ENCODE assay signal across 18 cellular contexts in genomic region chr2:169868951-169869350, GRCh38. TPM values are rescaled to one million over a fixed set of nuclear protein-coding genes. Genes with fewer than 3 reads are reported as not detected.
DNase-seq lines count a peak whose midpoint lies in the region; ATAC-seq, FAIRE-seq and TF ChIP-seq lines count a peak whose summit lies in the region.
"Had no signal": no experiment of that assay in that cellular context is flagged by ENCODE, and none has a peak within 500 bp of the region (broad histone marks: within the 10 kb centered on the region; RNA-seq: fewer than 3 reads in every experiment).

No MANE protein-coding gene starts in this region.

- no peak for TF ChIP-seq POLR2A in K562 (conservative IDR thresholded peaks at IDR 0.05)

- ATAC-seq in GM23338, result no peak
- ATAC-seq in K562, result peak; percentile 66
- ATAC-seq in stimulated activated naive B cell treated with anti-CD40 and anti-IgM and Interleukin-4, amounts not matched to agents 10 μg/mL and 1 μg/mL and 100 μg/mL, for 72 hours (replicated peaks), result no peak
- ATAC-seq in GM21723 (IDR thresholded peaks at IDR 0.05; ENCODE audit: unreplicated experiment), result no peak
- ATAC-seq: A549 had no signal

- intact Hi-C loops in K562 (cut with micrococcal nuclease), result loop anchor here (2.0 kb wide), 1 partner anchor 44 kb away; the partner anchor contains the start of gene METTL5

- CTCF ChIA-PET in K562 (lab: Yijun Ruan, JAX; ENCODE audit: low intra/inter-chr PET ratio), result interaction anchor here (0.6 kb wide), 1 partner anchor 1725 kb away, joined by 4 read pairs; no protein-coding TSS in a partner anchor

- peaks cover 8% of the 10 kb centered on the region for H3K27me3 Mint-ChIP-seq in GM23338 (ENCODE audit: insufficient read depth, low read depth, poor library complexity)
- H3K27me3 Mint-ChIP-seq in stimulated activated naive B cell treated with anti-CD40 and anti-IgM and Interleukin-4, amounts not matched to agents 10 μg/mL and 1 μg/mL and 100 μg/mL, for 72 hours, result no peaks in the 10 kb centered on the region
- no peaks in the 10 kb centered on the region for H3K27me3 Mint-ChIP-seq in T-helper 2 cell treated with Interferon-gamma antibody and Interleukin-4, amounts not matched to agents 5 μg/mL and 100 μg/mL, for 36 hours (ENCODE audit: low read depth)
- H3K27me3 Mint-ChIP-seq: CD4-positive, alpha-beta T cell had no signal

- FAIRE-seq in K562 (lab: Jason Lieb, UNC), result peak; percentile 65
- FAIRE-seq: A549, D721Med had no signal

- BruUV-seq in K562 (replicated peaks; lab: Mats Ljungman, UMichigan), result no TSS peak

- under 1% methylated on average over 7 of the region's 7 CpGs for WGBS in K562 (ENCODE audit: insufficient coverage, low coverage, missing lambda C conversion rate)

- H3K36me3 Mint-ChIP-seq in GM23338 (ENCODE audit: low read depth), result peaks cover 3% of the 10 kb centered on the region; the same call in 1 of the 3 replicates
- peaks cover 0 to 7% of the 10 kb centered on the region in 2 donors for H3K36me3 Mint-ChIP-seq in stimulated activated naive B cell treated with anti-CD40 and anti-IgM and Interleukin-4, amounts not matched to agents 10 μg/mL and 1 μg/mL and 100 μg/mL, for 72 hours
- H3K36me3 Mint-ChIP-seq in T-helper 2 cell treated with Interferon-gamma antibody and Interleukin-4, amounts not matched to agents 5 μg/mL and 100 μg/mL, for 36 hours (ENCODE audit: low read depth), result no peaks in the 10 kb centered on the region

- TF ChIP-seq CTCF in GM23338 (conservative IDR thresholded peaks at IDR 0.05; ENCODE audit: low read depth in 2 of 2) (no peak), K562 (IDR thresholded peaks at IDR 0.05 in 2 of 3, conservative IDR thresholded peaks at IDR 0.05 in 1 of 3; ENCODE audit: insufficient read depth in 2 of 3, low read depth in 1 of 3, low read length in 3 of 3) (no peak)

- no peaks in the 10 kb centered on the region; the same call in 1 of the 2 replicates for H4K20me1 ChIP-seq in GM23338 (replicated peaks; ENCODE audit: insufficient read depth)
- no peaks in the 10 kb centered on the region for H4K20me1 ChIP-seq in K562 (replicated peaks; ENCODE audit: control insufficient read depth, insufficient read depth, low read length)

- H3K79me2 ChIP-seq in GM23338 (replicated peaks; ENCODE audit: insufficient read depth) (peaks cover 32% of the 10 kb centered on the region), K562 (ENCODE audit: control insufficient read depth, insufficient read depth, low read length) (peaks cover 72% of the 10 kb centered on the region)

- no peaks in the 10 kb centered on the region for H3K9me1 ChIP-seq in K562 (ENCODE audit: control insufficient read depth, insufficient read depth, low read length)

- H3K4me1 Mint-ChIP-seq in GM23338, result peaks cover 14% of the 10 kb centered on the region
- peaks cover 4 to 8% of the 10 kb centered on the region in 2 donors for H3K4me1 Mint-ChIP-seq in stimulated activated naive B cell treated with anti-CD40 and anti-IgM and Interleukin-4, amounts not matched to agents 10 μg/mL and 1 μg/mL and 100 μg/mL, for 72 hours
- H3K4me1 Mint-ChIP-seq in T-helper 2 cell treated with Interferon-gamma antibody and Interleukin-4, amounts not matched to agents 5 μg/mL and 100 μg/mL, for 36 hours (ENCODE audit: low read depth), result peaks cover 7% of the 10 kb centered on the region

- TF ChIP-seq EP300 in K562 (IDR thresholded peaks at IDR 0.05; ENCODE audit: low read length), result no peak

- DNase-seq in GM23338 (ENCODE audit: low spot score), result no peak
- DNase-seq in OCI-M1 (lab: John Stamatoyannopoulos, UW), result peak; percentile 35
- DNase-seq in K562 (ENCODE audit: extremely low read depth in 1 of 4, low spot score in 3 of 4), result peak in 1 of 4 experiments; percentile 33
- no peak for DNase-seq in stimulated activated naive B cell treated with anti-CD40 and anti-IgM and Interleukin-4, amounts not matched to agents 10 μg/mL and 1 μg/mL and 100 μg/mL, for 72 hours
- DNase-seq in activated CD8-positive, alpha-beta memory T cell treated with anti-CD3 and anti-CD28 coated beads, Interleukin-2, amount 50 U/mL, for 48 hours, result no peak
- DNase-seq in T-helper 2 cell treated with Interferon-gamma antibody and Interleukin-4, amounts not matched to agents 5 μg/mL and 100 μg/mL, for 36 hours (ENCODE audit: low spot score), result no peak
- DNase-seq: AML-193; Caco-2; CD4-positive, alpha-beta T cell; GOT3; H9; IMR-90; KBM-7 had no signal

- peaks cover 19% of the 10 kb centered on the region for H3K4me1 ChIP-seq in GM23338 (ENCODE audit: insufficient read depth)
- H3K4me1 ChIP-seq in K562 (replicated peaks in 1 of 2; ENCODE audit: control insufficient read depth in 2 of 2, insufficient read depth in 2 of 2, low read length in 2 of 2), result peaks cover 3 to 6% of the 10 kb centered on the region in 2 experiments; a peak in 4 of 5 replicates
- H3K4me1 ChIP-seq: A549, Caco-2 had no signal

- H3K9me2 ChIP-seq in GM23338 (ENCODE audit: insufficient read depth), result no peaks in the 10 kb centered on the region

- H3K4me2 ChIP-seq in GM23338 (no peak overlapping the region), K562 (ENCODE audit: insufficient read depth, low read length) (peak overlapping the region; percentile 81)
- H3K4me2 ChIP-seq: A549 had no signal

- H3K27ac Mint-ChIP-seq in GM23338, result peak overlapping the region; percentile 39; the same call in 1 of the 2 replicates
- H3K27ac Mint-ChIP-seq in stimulated activated naive B cell treated with anti-CD40 and anti-IgM and Interleukin-4, amounts not matched to agents 10 μg/mL and 1 μg/mL and 100 μg/mL, for 72 hours, result peak overlapping the region; percentile 37
- no peak overlapping the region for H3K27ac Mint-ChIP-seq in T-helper 2 cell treated with Interferon-gamma antibody and Interleukin-4, amounts not matched to agents 5 μg/mL and 100 μg/mL, for 36 hours
- H3K27ac Mint-ChIP-seq: CD4-positive, alpha-beta T cell had no signal

- no peak for TF ChIP-seq RAD21 in K562 (CRISPR knock-in tag; conservative IDR thresholded peaks at IDR 0.05 in 1 of 2, IDR thresholded peaks at IDR 0.05 in 1 of 2)

- H3K36me3 ChIP-seq in GM23338 (ENCODE audit: insufficient read depth) (no peaks in the 10 kb centered on the region), K562 (ENCODE audit: control insufficient read depth, insufficient read depth, low read length) (peaks cover 3% of the 10 kb centered on the region; the same call in 2 of the 3 replicates)

- H3K27me3 ChIP-seq in GM23338 (ENCODE audit: insufficient read depth), result no peaks in the 10 kb centered on the region
- no peaks in the 10 kb centered on the region for H3K27me3 ChIP-seq in K562 (ENCODE audit: control insufficient read depth in 2 of 2, insufficient read depth in 2 of 2, low read length in 2 of 2)

- in situ Hi-C loops in K562 (cut with MboI), result no loop called here

- H3K9ac ChIP-seq in K562 (ENCODE audit: insufficient read depth in 1 of 2, low read depth in 2 of 2, low read length in 2 of 2), result peak overlapping the region; percentile 36 to 71; a peak in 3 of 4 replicates

- H3F3A ChIP-seq in GM23338 (replicated peaks; ENCODE audit: low read depth), result no peaks in the 10 kb centered on the region

- H2AFZ ChIP-seq in GM23338, result no peak overlapping the region
- H2AFZ ChIP-seq in K562 (ENCODE audit: low read depth, low read length), result peak overlapping the region; percentile 67

- no peak overlapping the region for H3K4me3 Mint-ChIP-seq in GM23338
- H3K4me3 Mint-ChIP-seq in stimulated activated naive B cell treated with anti-CD40 and anti-IgM and Interleukin-4, amounts not matched to agents 10 μg/mL and 1 μg/mL and 100 μg/mL, for 72 hours, result no peak overlapping the region
- H3K4me3 Mint-ChIP-seq in T-helper 2 cell treated with Interferon-gamma antibody and Interleukin-4, amounts not matched to agents 5 μg/mL and 100 μg/mL, for 36 hours, result no peak overlapping the region
- H3K4me3 Mint-ChIP-seq: CD4-positive, alpha-beta T cell; H9 had no signal

- H3K9me3 ChIP-seq in K562 (replicated peaks; ENCODE audit: control insufficient read depth, insufficient read depth, low read depth, low read length), result no peaks in the 10 kb centered on the region
- H3K9me3 ChIP-seq: A549, Caco-2 had no signal

- H3K4me3 ChIP-seq in GM23338 (no peak overlapping the region), K562 (peak overlapping the region; percentile 22; the same call in 1 of the 2 replicates)
- H3K4me3 ChIP-seq: A549 had no signal

- POLR2A ChIA-PET in K562 (lab: Yijun Ruan, JAX), result interaction anchor here (0.6 to 1.5 kb wide), 7 partner anchors 9 to 42 kb away, joined by 3 to 7 read pairs (median 4); partner anchors contain the start of gene UBR3

- no peaks in the 10 kb centered on the region for H3K9me3 Mint-ChIP-seq in GM23338
- H3K9me3 Mint-ChIP-seq in stimulated activated naive B cell treated with anti-CD40 and anti-IgM and Interleukin-4, amounts not matched to agents 10 μg/mL and 1 μg/mL and 100 μg/mL, for 72 hours, result no peaks in the 10 kb centered on the region
- no peaks in the 10 kb centered on the region for H3K9me3 Mint-ChIP-seq in T-helper 2 cell treated with Interferon-gamma antibody and Interleukin-4, amounts not matched to agents 5 μg/mL and 100 μg/mL, for 36 hours
- H3K9me3 Mint-ChIP-seq: CD4-positive, alpha-beta T cell; H9 had no signal

- H3K27ac ChIP-seq in GM23338 (ENCODE audit: low read depth) (no peak overlapping the region), K562 (ENCODE audit: extremely low read depth, low read depth, low read length) (peak overlapping the region; percentile 83)
- H3K27ac ChIP-seq: A549, C4-2B, HL-60 had no signal

RNA-seq across cellular contexts. Expression of gene UBR3, which starts 41.7 kb away (rescaled TPM):
- 28.0 and 30.3 TPM in 2 replicates for total RNA-seq in GM23338 (2014; rRNA removed; shearing (Covaris generic))
- polyA plus RNA-seq in GM23338 (2016; fragmentation: Nextera tagmentation; extraction: Ambion mirVana) (10.7 and 12.4 TPM in 2 replicates), K562 (2011; rRNA removed) (26.8 and 40.4 TPM in 2 replicates), K562 (2014; fragmentation: Illumina TruSeq; extraction: Trizol) (34.4 and 43.1 TPM in 2 replicates), K562 (2014; fragmentation: Nextera tagmentation; extraction: Ambion mirVana) (10 to 100 TPM; 14.4 to 14.5 TPM), K562 (2014; rRNA removed) (20.6 and 20.7 TPM in 2 replicates)
- 63.7 and 297 TPM in 2 replicates for total RNA-seq in K562 (2011; cell fraction: chromatin; rRNA removed; ENCODE audit: low replicate concordance)
- total RNA-seq in K562 (2011; cell fraction: nucleolus; rRNA removed), result 21.8 and 37.4 TPM in 2 replicates
- 66.1 and 81.6 TPM in 2 replicates for total RNA-seq in K562 (2011; cell fraction: nucleoplasm; rRNA removed)
- total RNA-seq in K562 (2014; rRNA removed) (28.5 and 29.2 TPM in 2 replicates), K562 (2014; rRNA removed; fragmentation: Illumina TruSeq; extraction: Trizol) (62.5 and 69.5 TPM in 2 replicates), K562 (2015; rRNA removed; fragmentation: Illumina TruSeq; extraction: Trizol) (58.9 and 63.5 TPM in 2 replicates), K562 (2021) (40.3 and 41.0 TPM in 2 replicates)
- 8.0 and 12.8 TPM in 2 replicates for polyA plus RNA-seq in K562 (2011; cell fraction: cytosol; rRNA removed)
- 23.0 and 27.8 TPM in 2 replicates for polyA plus RNA-seq in K562 (2011; cell fraction: nucleus; rRNA removed)
- 20.9 and 24.3 TPM in 2 replicates for polyA plus RNA-seq in K562 (2012)
- 124 and 136 TPM in 2 replicates for polyA minus RNA-seq in K562 (2011; rRNA and poly(A)+ RNA removed)
- polyA minus RNA-seq in K562 (2011; cell fraction: cytosol; rRNA and poly(A)+ RNA removed), result 31.0 and 48.4 TPM in 2 replicates
- 71.8 and 96.9 TPM in 2 replicates for polyA minus RNA-seq in K562 (2011; cell fraction: nucleus; rRNA and poly(A)+ RNA removed)

RNA-seq across cellular contexts. Expression of gene METTL5, which starts 44.2 kb away (rescaled TPM):
- total RNA-seq in GM23338 (2014; rRNA removed; shearing (Covaris generic)), result 74.8 and 82.6 TPM in 2 replicates
- polyA plus RNA-seq in GM23338 (2016; fragmentation: Nextera tagmentation; extraction: Ambion mirVana) (220 and 233 TPM in 2 replicates), K562 (2011; rRNA removed) (141 and 191 TPM in 2 replicates), K562 (2014; fragmentation: Illumina TruSeq; extraction: Trizol) (202 and 235 TPM in 2 replicates), K562 (2014; fragmentation: Nextera tagmentation; extraction: Ambion mirVana) (100 to 1,000 TPM; 366 to 471 TPM), K562 (2014; rRNA removed) (211 and 229 TPM in 2 replicates)
- 30.6 and 53.9 TPM in 2 replicates for total RNA-seq in K562 (2011; cell fraction: chromatin; rRNA removed; ENCODE audit: low replicate concordance)
- total RNA-seq in K562 (2011; cell fraction: nucleolus; rRNA removed), result 27.5 and 28.0 TPM in 2 replicates
- total RNA-seq in K562 (2011; cell fraction: nucleoplasm; rRNA removed), result 39.8 and 55.0 TPM in 2 replicates
- total RNA-seq in K562 (2014; rRNA removed) (135 and 149 TPM in 2 replicates), K562 (2014; rRNA removed; fragmentation: Illumina TruSeq; extraction: Trizol) (224 and 259 TPM in 2 replicates), K562 (2015; rRNA removed; fragmentation: Illumina TruSeq; extraction: Trizol) (163 and 182 TPM in 2 replicates), K562 (2021) (177 and 193 TPM in 2 replicates)
- polyA plus RNA-seq in K562 (2011; cell fraction: cytosol; rRNA removed), result 44.8 and 82.3 TPM in 2 replicates
- 36.1 and 39.1 TPM in 2 replicates for polyA plus RNA-seq in K562 (2011; cell fraction: nucleus; rRNA removed)
- 147 and 206 TPM in 2 replicates for polyA plus RNA-seq in K562 (2012)
- polyA minus RNA-seq in K562 (2011; rRNA and poly(A)+ RNA removed), result 99.5 and 107 TPM in 2 replicates
- polyA minus RNA-seq in K562 (2011; cell fraction: cytosol; rRNA and poly(A)+ RNA removed), result 33.9 and 37.9 TPM in 2 replicates
- 23.4 and 34.3 TPM in 2 replicates for polyA minus RNA-seq in K562 (2011; cell fraction: nucleus; rRNA and poly(A)+ RNA removed)
